ENCODE assay signal across 8 cellular contexts in the genomic region with DNA sequence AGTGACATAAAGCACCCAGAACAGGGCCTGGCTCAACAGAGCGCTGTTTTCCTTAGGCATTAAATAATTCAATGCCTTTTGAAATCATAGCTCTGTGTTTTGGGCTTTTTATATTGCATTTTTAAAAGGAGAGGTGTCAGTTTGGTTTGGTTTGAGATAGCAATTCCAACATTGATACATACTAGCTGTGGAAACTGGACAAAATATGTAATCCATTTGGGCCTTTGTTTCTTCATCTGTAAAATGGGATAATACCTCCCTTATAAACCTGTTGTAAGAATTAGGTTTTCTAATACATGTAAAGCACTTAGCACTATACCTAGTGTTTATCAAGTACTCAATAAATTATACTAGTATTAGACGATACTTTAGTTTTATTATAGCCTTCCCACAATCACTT.
"Had no signal": no experiment of that assay in that cellular context is flagged by ENCODE, and none has a peak within 500 bp of the region (broad histone marks: within the 10 kb centered on the region; RNA-seq: fewer than 3 reads in every experiment).

No MANE protein-coding gene starts in this region.

- H3K4me3 ChIP-seq: GM12878 had no signal

- ATAC-seq: GM12878 had no signal

- FAIRE-seq: G401.6, GM12878, GM12891, GM12892, GM18507, GM19239 had no signal

- DNase-seq: GDM1, GF-D8 had no signal
